ENCODE assay signal across 12 cellular contexts in genomic region chr5:1007221-1007680, GRCh38. TPM values are rescaled to one million over a fixed set of nuclear protein-coding genes. Genes with fewer than 3 reads are reported as not detected.
DNase-seq lines count a peak whose midpoint lies in the region; ATAC-seq, FAIRE-seq and TF ChIP-seq lines count a peak whose summit lies in the region.
"Had no signal": no experiment of that assay in that cellular context is flagged by ENCODE, and none has a peak within 500 bp of the region (broad histone marks: within the 10 kb centered on the region; RNA-seq: fewer than 3 reads in every experiment).

No MANE protein-coding gene starts in this region.

- H3K4me1 Mint-ChIP-seq in HFFc6 (ENCODE audit: low read depth): no peaks in the 10 kb centered on the region

- CTCF ChIA-PET in RWPE1 (lab: Yijun Ruan, JAX): interaction anchor here (0.5 to 2.2 kb wide), 5 partner anchors 12 to 436 kb away, joined by 3 to 9 read pairs (median 6); no protein-coding TSS in a partner anchor
- CTCF ChIA-PET in HepG2 (lab: Yijun Ruan, JAX; ENCODE audit: low intra/inter-chr PET ratio, low total read pairs): no interaction called here
- CTCF ChIA-PET in SK-N-SH (lab: Yijun Ruan, JAX): interaction anchor here (0.8 to 6.5 kb wide), 16 partner anchors 11 to 161 kb away, joined by 3 to 44 read pairs (median 6); no protein-coding TSS in a partner anchor

- intact Hi-C loops in HepG2 (cut with micrococcal nuclease; ENCODE audit: unreplicated experiment): no loop called here

- no peak overlapping the region for H3K4me3 Mint-ChIP-seq in HFFc6

- TF ChIP-seq EP300 in HepG2 (IDR thresholded peaks at IDR 0.05; ENCODE audit: low read depth in 2 of 2, low read length in 2 of 2) (no peak), HepG2 (CRISPR knock-in tag; IDR thresholded peaks at IDR 0.05; ENCODE audit: borderline replicate concordance) (no peak), SK-N-SH (IDR thresholded peaks at IDR 0.05; ENCODE audit: borderline replicate concordance in 1 of 2, low read depth in 1 of 2, low read length in 1 of 2) (no peak)

- POLR2A ChIA-PET in RWPE1 (lab: Yijun Ruan, JAX; ENCODE audit: low non-redundant PET) (no interaction called here), HepG2 (lab: Yijun Ruan, JAX) (interaction anchor here (1.2 kb wide), 1 partner anchor 154 kb away, joined by 3 read pairs; no protein-coding TSS in a partner anchor), SK-N-SH (lab: Yijun Ruan, JAX) (interaction anchor here (0.6 kb wide), 1 partner anchor 882 kb away, joined by 3 read pairs; no protein-coding TSS in a partner anchor)

- no peaks in the 10 kb centered on the region for H3K79me2 ChIP-seq in HepG2 (ENCODE audit: insufficient read depth, low read length)
- no peaks in the 10 kb centered on the region for H3K79me2 ChIP-seq in SK-N-SH (ENCODE audit: insufficient read depth)

- H3K9me3 ChIP-seq in HepG2 (ENCODE audit: low read length) (no peaks in the 10 kb centered on the region), SK-N-SH (no peaks in the 10 kb centered on the region)
- H3K9me3 ChIP-seq: tibial nerve had no signal

- ATAC-seq in HepG2 (peak; percentile 11), HG02884 (IDR thresholded peaks at IDR 0.05; ENCODE audit: unreplicated experiment) (no peak)

- TF ChIP-seq RAD21 in HepG2 (CRISPR knock-in tag; IDR thresholded peaks at IDR 0.05): no peak
- TF ChIP-seq RAD21 in SK-N-SH (IDR thresholded peaks at IDR 0.05; ENCODE audit: low read length): no peak

- no peaks in the 10 kb centered on the region for H3K9me2 ChIP-seq in SK-N-SH

- WGBS in HepG2 (ENCODE audit: low lambda C conversion rate): 27% methylated on average over 12 of the region's 17 CpGs
- 20% methylated on average over 2 of the region's 17 CpGs for WGBS in SK-N-SH (ENCODE audit: low lambda C conversion rate)

- no peaks in the 10 kb centered on the region for H3K36me3 ChIP-seq in HepG2 (replicated peaks in 1 of 2; ENCODE audit: control insufficient read depth in 1 of 2, insufficient read depth in 2 of 2, low read length in 2 of 2)
- no peaks in the 10 kb centered on the region for H3K36me3 ChIP-seq in SK-N-SH (replicated peaks in 1 of 2; ENCODE audit: control insufficient read depth in 1 of 2, insufficient read depth in 2 of 2, low read length in 1 of 2)
- H3K36me3 ChIP-seq: tibial nerve had no signal

- H3K9ac ChIP-seq in HepG2 (ENCODE audit: insufficient read depth, low read depth, low read length): no peak overlapping the region
- H3K9ac ChIP-seq in SK-N-SH: no peak overlapping the region

- in situ Hi-C loops in HepG2 (cut with HindIII; ENCODE audit: extremely low pct_ligation_motif_present, low pct_unique_long_range_greater_than_20kb): no loop called here

- peaks cover 62% of the 10 kb centered on the region for H3K27me3 Mint-ChIP-seq in HFFc6 (ENCODE audit: insufficient read depth)

- H3F3A ChIP-seq in SK-N-SH (replicated peaks; ENCODE audit: insufficient read depth): no peaks in the 10 kb centered on the region

- H3K4me1 ChIP-seq in HepG2 (ENCODE audit: insufficient read depth, low read length): peaks cover 58% of the 10 kb centered on the region
- peaks cover 0 to 2% of the 10 kb centered on the region in 2 experiments; a peak in 1 of 4 replicates for H3K4me1 ChIP-seq in SK-N-SH (ENCODE audit: control insufficient read depth in 1 of 2, insufficient read depth in 2 of 2, low read depth in 1 of 2, low read length in 1 of 2)

- H3K27ac ChIP-seq in RWPE1 (peak overlapping the region; percentile 27; the same call in 1 of the 2 replicates), HepG2 (ENCODE audit: extremely low read length, insufficient read depth, low read length) (no peak overlapping the region), SK-N-SH (ENCODE audit: low read depth in 2 of 2, low read length in 1 of 2) (no peak overlapping the region)
- H3K27ac ChIP-seq: tibial nerve had no signal

- H3K4me3 ChIP-seq in HepG2 (replicated peaks in 1 of 3; ENCODE audit: insufficient read depth in 1 of 3, low read depth in 2 of 3, low read length in 3 of 3) (no peak overlapping the region), SK-N-SH (ENCODE audit: low read depth in 2 of 2, low read length in 1 of 2) (no peak overlapping the region)
- H3K4me3 ChIP-seq: tibial nerve had no signal

- H3K27me3 ChIP-seq in HepG2 (ENCODE audit: control insufficient read depth in 1 of 2, insufficient read depth in 2 of 2, low read length in 2 of 2): peaks cover 7 to 60% of the 10 kb centered on the region in 2 experiments
- H3K27me3 ChIP-seq in SK-N-SH (ENCODE audit: insufficient read depth): peaks cover 70% of the 10 kb centered on the region

- H3K27ac Mint-ChIP-seq in HFFc6: no peak overlapping the region

- no peak for FAIRE-seq in HepG2 (lab: Jason Lieb, UNC)
- FAIRE-seq: colon had no signal

- peak; percentile 49 for DNase-seq in activated CD8-positive, alpha-beta memory T cell treated with anti-CD3 and anti-CD28 coated beads, Interleukin-2, amount 50 U/mL, for 48 hours
- no peak for DNase-seq in activated CD8-positive, alpha-beta memory T cell treated with anti-CD3 and anti-CD28 coated beads for 24 hours
- no peak for DNase-seq in RWPE1 (ENCODE audit: low spot score)
- no peak for DNase-seq in HepG2 (ENCODE audit: low spot score)
- DNase-seq in stimulated activated CD8-positive, alpha-beta memory T cell treated with anti-CD3 and anti-CD28 coated beads, Interleukin-4, amount 100 ng/mL, for 48 hours: peak; percentile 21
- DNase-seq in HFFc6: no peak
- DNase-seq in SK-N-SH: no peak
- DNase-seq: activated T-cell treated with anti-CD3 and anti-CD28 coated beads for 4 hours, NCI-H1436 treated with DMSO at 0.1 percent for 48 hours had no signal

- no peaks in the 10 kb centered on the region for H3K9me3 Mint-ChIP-seq in HFFc6

- BruUV-seq in HepG2 (replicated peaks; lab: Mats Ljungman, UMichigan): no TSS peak

- TF ChIP-seq CTCF in RWPE1 (conservative IDR thresholded peaks at IDR 0.05; ENCODE audit: low read depth) (no peak), HepG2 (CRISPR knock-in tag; IDR thresholded peaks at IDR 0.05) (no peak; the same call in 1 of the 2 replicates), HFFc6 (IDR thresholded peaks at IDR 0.05) (no peak), SK-N-SH (IDR thresholded peaks at IDR 0.05) (no peak)

- no peaks in the 10 kb centered on the region for H3K36me3 Mint-ChIP-seq in HFFc6 (ENCODE audit: low read depth)

- H4K20me1 ChIP-seq in HepG2 (ENCODE audit: insufficient read depth, low read length) (0 out of 2 replicates have a peak, but pooled peaks cover 3% of the 10 kb centered on the region), SK-N-SH (ENCODE audit: insufficient read depth) (no peaks in the 10 kb centered on the region)

- H3K4me2 ChIP-seq in HepG2 (ENCODE audit: low read depth, low read length) (no peak overlapping the region; the same call in 1 of the 2 replicates), SK-N-SH (no peak overlapping the region)

- H2AFZ ChIP-seq in HepG2 (ENCODE audit: low read length) (no peak overlapping the region), SK-N-SH (ENCODE audit: low read depth) (no peak overlapping the region)

- no peak for TF ChIP-seq POLR2A in HepG2 (IDR thresholded peaks at IDR 0.05; ENCODE audit: insufficient read depth in 1 of 2, low read depth in 2 of 2, low read length in 2 of 2)

TF ChIP-seq in SK-N-SH, 30 proteins besides CTCF, POLR2A, EP300 and RAD21 (continues in another document):
- TF ChIP-seq YY1 (IDR thresholded peaks at IDR 0.05; ENCODE audit: low read depth) (no peak), MAX (IDR thresholded peaks at IDR 0.05; ENCODE audit: low read depth) (no peak), FOXM1 (IDR thresholded peaks at IDR 0.05; ENCODE audit: low read depth) (no peak), RCOR1 (IDR thresholded peaks at IDR 0.05; ENCODE audit: low read length) (no peak), CHD2 (IDR thresholded peaks at IDR 0.05; ENCODE audit: low read length, partially characterized antibody) (no peak), NRF1 (IDR thresholded peaks at IDR 0.05; ENCODE audit: low read depth, low read length) (no peak)

RNA-seq across cellular contexts. Expression of gene NKD2, which starts 1.4 kb away (rescaled TPM):
- 0.53 and 0.94 TPM in 2 replicates for total RNA-seq in HepG2 (2016; rRNA removed; fragmentation: Illumina TruSeq; extraction: Trizol)
- total RNA-seq in HepG2 (2016; cell fraction: cytosol; rRNA removed; fragmentation: Illumina TruSeq; extraction: Trizol; ENCODE audit: low read depth): 0.26 and 0.91 TPM in 2 replicates
- 0.77 and 1.1 TPM in 2 replicates for total RNA-seq in HepG2 (2016; cell fraction: insoluble cytoplasmic fraction; rRNA removed; fragmentation: Illumina TruSeq; extraction: Trizol)
- total RNA-seq in HepG2 (2016; cell fraction: membrane; rRNA removed; fragmentation: Illumina TruSeq; extraction: Trizol): 0.48 and 0.90 TPM in 2 replicates
- 0.81 and 2.0 TPM in 2 replicates for total RNA-seq in HepG2 (2016; cell fraction: nucleus; rRNA removed; fragmentation: Illumina TruSeq; extraction: Trizol)
- polyA plus RNA-seq in HepG2 (2011; rRNA removed) (0.81 and 0.82 TPM in 2 replicates), SK-N-SH (2012; rRNA removed) (not detected in 2 replicates)
- 0.13 and 0.70 TPM in 2 replicates for polyA plus RNA-seq in HepG2 (2011; cell fraction: cytosol; rRNA removed)
- polyA plus RNA-seq in HepG2 (2011; cell fraction: nucleus; rRNA removed): 10.6 and 14.1 TPM in 2 replicates
- 0.39 and 0.79 TPM in 2 replicates for polyA plus RNA-seq in HepG2 (2012)
- polyA plus RNA-seq in HepG2 (2016; cell fraction: cytosol; fragmentation: Illumina TruSeq; extraction: Trizol; ENCODE audit: low read depth): 0.59 and 0.60 TPM in 2 replicates
- 1.1 and 1.2 TPM in 2 replicates for polyA plus RNA-seq in HepG2 (2016; cell fraction: insoluble cytoplasmic fraction; fragmentation: Illumina TruSeq; extraction: Trizol; ENCODE audit: low read depth)
- polyA plus RNA-seq in HepG2 (2016; cell fraction: membrane; fragmentation: Illumina TruSeq; extraction: Trizol; ENCODE audit: low read depth): 0.76 and 0.84 TPM in 2 replicates
- polyA plus RNA-seq in HepG2 (2016; cell fraction: nucleus; fragmentation: Illumina TruSeq; extraction: Trizol; ENCODE audit: insufficient read depth, low read depth): 5.1 and 6.3 TPM in 2 replicates
- polyA minus RNA-seq in HepG2 (2011; rRNA and poly(A)+ RNA removed; ENCODE audit: low replicate concordance): 1.6 TPM in 1 of 2 replicates, not detected in the other
- polyA minus RNA-seq in HepG2 (2011; cell fraction: cytosol; rRNA and poly(A)+ RNA removed): 0.30 and 0.62 TPM in 2 replicates
- 0.62 and 1.0 TPM in 2 replicates for polyA minus RNA-seq in HepG2 (2011; cell fraction: nucleus; rRNA and poly(A)+ RNA removed)
- not detected for total RNA-seq in HFFc6 (2021; fragmentation: NEBNext Ultra II Directional; extraction: Animal tissue kit (Norgen Biotek cat#: 25700))
- polyA plus RNA-seq in SK-N-SH (2012; cell fraction: cytosol; rRNA removed): not detected in 2 replicates
- polyA plus RNA-seq in SK-N-SH (2012; cell fraction: nucleus; rRNA removed): 0.06 TPM in 1 of 2 replicates, not detected in the other

Comparison
In these comparisons a context has a peak if more than half of its experiments do, and no peak if none do; other contexts are left out.
1. DNase-seq: peak in activated CD8-positive, alpha-beta memory T cell treated with anti-CD3 and anti-CD28 coated beads, Interleukin-2, amount 50 U/mL, for 48 hours (single experiment) and stimulated activated CD8-positive, alpha-beta memory T cell treated with anti-CD3 and anti-CD28 coated beads, Interleukin-4, amount 100 ng/mL, for 48 hours (single experiment); none in activated CD8-positive, alpha-beta memory T cell treated with anti-CD3 and anti-CD28 coated beads for 24 hours (single experiment), RWPE1 (single experiment), HepG2 (single experiment), HFFc6 (single experiment) and SK-N-SH (single experiment).